8 cellular contexts compared by ENCODE assay signal in genomic region chr2:227472265-227473018, GRCh38. TPM values are rescaled to one million over a fixed set of nuclear protein-coding genes. Genes with fewer than 3 reads are reported as not detected.
DNase-seq lines count a peak whose midpoint lies in the region; ATAC-seq, FAIRE-seq and TF ChIP-seq lines count a peak whose summit lies in the region.

No MANE protein-coding gene starts in this region.

- TF ChIP-seq POLR2A in H54 (IDR thresholded peaks at IDR 0.05; ENCODE audit: low read depth, low read length) = no peak

- H3K36me3 Mint-ChIP-seq in activated T-cell treated with anti-CD3 and anti-CD28 coated beads, Interleukin-2, amount 50 U/mL, for 4 hours (ENCODE audit: insufficient read depth) = peaks cover 4% of the 10 kb centered on the region
- no peaks in the 10 kb centered on the region for H3K36me3 Mint-ChIP-seq in neural progenitor cell

- H3K4me2 ChIP-seq in Loucy (ENCODE audit: low read depth, low read length, poor library complexity, severe bottlenecking) (peak overlapping the region; percentile 86), neural progenitor cell (peak overlapping the region; percentile 88)

- peak overlapping the region; percentile 93 for H3K27ac ChIP-seq in neural progenitor cell

- DNase-seq in GM13976 (ENCODE audit: low spot score) = peak; percentile 78
- peak; percentile 26 for DNase-seq in H54 (ENCODE audit: insufficient read length, low spot score)
- DNase-seq in activated T-cell treated with anti-CD3 and anti-CD28 coated beads, Interleukin-2, amount 50 U/mL, for 4 hours = peak; percentile 38
- DNase-seq in fibroblast of the aortic adventitia (ENCODE audit: low read depth) = no peak
- peak; percentile 78 for DNase-seq in neural progenitor cell (ENCODE audit: low spot score)
- no peak for DNase-seq in NCI-H1092 treated with DMSO at 0.1 percent for 48 hours (lab: John Stamatoyannopoulos, UW)
- no peak for DNase-seq in T1000 (lab: John Stamatoyannopoulos, UW)

- TF ChIP-seq CTCF in GM13976 (IDR thresholded peaks at IDR 0.05; ENCODE audit: borderline replicate concordance, control extremely low read depth, extremely low read depth, insufficient read depth, missing control alignments) = no peak
- TF ChIP-seq CTCF in Loucy (conservative IDR thresholded peaks at IDR 0.05; ENCODE audit: low read length) = no peak
- TF ChIP-seq CTCF in fibroblast of the aortic adventitia (IDR thresholded peaks at IDR 0.05; ENCODE audit: insufficient read depth, low read length) = no peak
- TF ChIP-seq CTCF in neural progenitor cell (IDR thresholded peaks at IDR 0.05) = no peak

- H3K79me2 ChIP-seq in Loucy (ENCODE audit: insufficient read depth, low read length) = peaks cover 52% of the 10 kb centered on the region
- peaks cover 52% of the 10 kb centered on the region for H3K79me2 ChIP-seq in neural progenitor cell (ENCODE audit: low read depth)

- H3K36me3 ChIP-seq in Loucy (ENCODE audit: insufficient read depth, low read length) (no peaks in the 10 kb centered on the region), neural progenitor cell (no peaks in the 10 kb centered on the region)

- H3K4me3 Mint-ChIP-seq in activated T-cell treated with anti-CD3 and anti-CD28 coated beads, Interleukin-2, amount 50 U/mL, for 4 hours = peak overlapping the region; percentile 93
- peak overlapping the region; percentile 94 for H3K4me3 Mint-ChIP-seq in neural progenitor cell

- H3K9me3 ChIP-seq in Loucy (ENCODE audit: insufficient read depth, low read depth, low read length) (no peaks in the 10 kb centered on the region), neural progenitor cell (ENCODE audit: low read depth) (no peaks in the 10 kb centered on the region)

- peaks cover 42% of the 10 kb centered on the region for H3K4me1 Mint-ChIP-seq in activated T-cell treated with anti-CD3 and anti-CD28 coated beads, Interleukin-2, amount 50 U/mL, for 4 hours (ENCODE audit: low read depth)
- peaks cover 17% of the 10 kb centered on the region for H3K4me1 Mint-ChIP-seq in neural progenitor cell

- H2AFZ ChIP-seq in Loucy (ENCODE audit: low read length) (no peak overlapping the region; the same call in 1 of the 2 replicates), neural progenitor cell (replicated peaks) (peak overlapping the region; percentile 82)

- H3K27me3 ChIP-seq in Loucy (ENCODE audit: insufficient read depth, low read length, poor library complexity, severe bottlenecking) = no peaks in the 10 kb centered on the region
- no peaks in the 10 kb centered on the region for H3K27me3 ChIP-seq in neural progenitor cell

- H3K4me3 ChIP-seq in Loucy (ENCODE audit: low read length, poor library complexity, severe bottlenecking) = peak overlapping the region; percentile 94
- peak overlapping the region; percentile 86 for H3K4me3 ChIP-seq in fibroblast of the aortic adventitia (ENCODE audit: low read depth, low read length)
- H3K4me3 ChIP-seq in neural progenitor cell = peak overlapping the region; percentile 99

- H3K9me2 ChIP-seq in Loucy (replicated peaks; ENCODE audit: low read depth, low read length) = no peaks in the 10 kb centered on the region

- H3K9me3 Mint-ChIP-seq in activated T-cell treated with anti-CD3 and anti-CD28 coated beads, Interleukin-2, amount 50 U/mL, for 4 hours = no peaks in the 10 kb centered on the region
- H3K9me3 Mint-ChIP-seq in neural progenitor cell = no peaks in the 10 kb centered on the region

- ATAC-seq in activated T-cell treated with anti-CD3 and anti-CD28 coated beads, Interleukin-2, amount 50 U/mL, for 4 hours = peak; percentile 82

- no peak for FAIRE-seq in H54 (lab: Jason Lieb, UNC)

- peaks cover 49% of the 10 kb centered on the region for H4K20me1 ChIP-seq in Loucy (ENCODE audit: insufficient read depth, low read length, poor library complexity, severe bottlenecking)
- H4K20me1 ChIP-seq in neural progenitor cell (ENCODE audit: low read depth) = peaks cover 52% of the 10 kb centered on the region

- H3F3A ChIP-seq in Loucy (ENCODE audit: low read depth) = no peaks in the 10 kb centered on the region
- H3F3A ChIP-seq in neural progenitor cell (ENCODE audit: low read depth) = peaks cover 3% of the 10 kb centered on the region

- peaks cover 33% of the 10 kb centered on the region for H3K4me1 ChIP-seq in Loucy (ENCODE audit: insufficient read depth, low read length, poor library complexity, severe bottlenecking)
- H3K4me1 ChIP-seq in neural progenitor cell = peaks cover 8% of the 10 kb centered on the region

- in situ Hi-C loops in GM13976 (cut with MboI; ENCODE audit: low sequenced_read_pairs, unreplicated experiment) = no loop called here

- no peak overlapping the region for H3K27ac Mint-ChIP-seq in neural progenitor cell

- H3K27me3 Mint-ChIP-seq in activated T-cell treated with anti-CD3 and anti-CD28 coated beads, Interleukin-2, amount 50 U/mL, for 4 hours (ENCODE audit: low read depth) = no peaks in the 10 kb centered on the region
- peaks cover 4% of the 10 kb centered on the region for H3K27me3 Mint-ChIP-seq in neural progenitor cell (ENCODE audit: insufficient read depth, low read depth)

- H3K9ac ChIP-seq in Loucy (ENCODE audit: low read depth, low read length, poor library complexity, severe bottlenecking) = peak overlapping the region; percentile 74
- peak overlapping the region; percentile 91 for H3K9ac ChIP-seq in neural progenitor cell

RNA-seq across cellular contexts. Expression of gene AGFG1, which starts 0.5 kb away (rescaled TPM):
- total RNA-seq in activated T-cell treated with anti-CD3 and anti-CD28 coated beads, Interleukin-2, amount 50 U/mL, for 4 hours = 100 to 1,000 TPM; 200 to 228 (median 213) TPM
- total RNA-seq in fibroblast of the aortic adventitia (ENCODE audit: low replicate concordance) (10.8 and 81.3 TPM in 2 replicates), neural progenitor cell (ENCODE audit: low replicate concordance) (84.8 and 96.4 TPM in 2 replicates)

Comparison
In these comparisons a context has a peak if more than half of its experiments do, and no peak if none do; other contexts are left out.
1. DNase-seq: peak in GM13976 (single experiment), H54 (single experiment), activated T-cell treated with anti-CD3 and anti-CD28 coated beads, Interleukin-2, amount 50 U/mL, for 4 hours (single experiment) and neural progenitor cell (single experiment); none in fibroblast of the aortic adventitia (single experiment), NCI-H1092 treated with DMSO at 0.1 percent for 48 hours (single experiment) and T1000 (single experiment).
2. Peak in every context shown above with its lines, with median percentiles within 50 percentile points of each other: H3K4me3 ChIP-seq.